12 cellular contexts compared by ENCODE assay signal in genomic region chr15:37111427-37111717, GRCh38. TPM values are rescaled to one million over a fixed set of nuclear protein-coding genes. Genes with fewer than 3 reads are reported as not detected.
DNase-seq lines count a peak whose midpoint lies in the region; ATAC-seq and TF ChIP-seq lines count a peak whose summit lies in the region.
"Had no signal": no experiment of that assay in that cellular context is flagged by ENCODE, and none has a peak within 500 bp of the region (broad histone marks: within the 10 kb centered on the region; RNA-seq: fewer than 3 reads in every experiment).

No MANE protein-coding gene starts in this region.

- H3K4me3 ChIP-seq in breast epithelium: peak overlapping the region; percentile 41 to 49 (median 42)
- peak overlapping the region; percentile 60 to 80 for H3K4me3 ChIP-seq in duodenal mucosa (ENCODE audit: low read depth in 1 of 2, low read length in 2 of 2)
- peak overlapping the region; percentile 44 for H3K4me3 ChIP-seq in urinary bladder (ENCODE audit: low read depth, low read length)

- TF ChIP-seq POLR2A in breast epithelium (IDR thresholded peaks at IDR 0.05): no peak

- H3K36me3 ChIP-seq in breast epithelium (no peaks in the 10 kb centered on the region), duodenal mucosa (ENCODE audit: control insufficient read depth in 1 of 2, insufficient read depth in 2 of 2, low read length in 2 of 2) (no peaks in the 10 kb centered on the region), urinary bladder (ENCODE audit: insufficient read depth) (no peaks in the 10 kb centered on the region)
- H3K36me3 ChIP-seq: lower lobe of right lung had no signal

- H3K9ac ChIP-seq in duodenal mucosa (ENCODE audit: low read depth in 1 of 2, low read length in 2 of 2): peak overlapping the region in 1 of 2 donors; percentile 51

- H3K27ac Mint-ChIP-seq in MCF 10A (ENCODE audit: low read depth, unreplicated experiment): no peak overlapping the region
- peak overlapping the region in 1 of 6 donors; percentile 75 for H3K27ac Mint-ChIP-seq in naive B cell
- no peak overlapping the region for H3K27ac Mint-ChIP-seq in activated CD8-positive, alpha-beta T cell treated with anti-CD3 and anti-CD28 coated beads for 36 hours

- H3K9me3 ChIP-seq in breast epithelium: no peaks in the 10 kb centered on the region
- H3K9me3 ChIP-seq in duodenal mucosa (ENCODE audit: control insufficient read depth in 1 of 2, low read length in 2 of 2): no peaks in the 10 kb centered on the region
- H3K9me3 ChIP-seq: lower lobe of right lung had no signal

- no peaks in the 10 kb centered on the region for H3K9me3 Mint-ChIP-seq in MCF 10A (ENCODE audit: unreplicated experiment)
- H3K9me3 Mint-ChIP-seq in naive B cell: peaks cover 0 to 46% (median 12%) of the 10 kb centered on the region in 7 donors
- H3K9me3 Mint-ChIP-seq in activated CD8-positive, alpha-beta T cell treated with anti-CD3 and anti-CD28 coated beads for 36 hours: no peaks in the 10 kb centered on the region

- intact Hi-C loops in breast epithelium (cut with DNase I; ENCODE audit: low total_unique reads) (loop anchor here (5.0 kb wide), 1 partner anchor 104 kb away; no protein-coding TSS in a partner anchor), MCF 10A (cut with micrococcal nuclease) (no loop called here)
- intact Hi-C loops in activated CD8-positive, alpha-beta T cell treated with anti-CD3 and anti-CD28 coated beads for 36 hours (cut with micrococcal nuclease): no loop called here

- H3K4me1 ChIP-seq in breast epithelium (no peaks in the 10 kb centered on the region), duodenal mucosa (ENCODE audit: control insufficient read depth in 1 of 2, insufficient read depth in 2 of 2, low read length in 2 of 2) (peaks cover 3 to 16% of the 10 kb centered on the region in 2 donors), urinary bladder (ENCODE audit: insufficient read depth) (peaks cover 3% of the 10 kb centered on the region)

- peaks cover 0 to 8% of the 10 kb centered on the region in 2 donors for H3K27me3 ChIP-seq in breast epithelium
- peaks cover 10 to 23% of the 10 kb centered on the region in 2 donors for H3K27me3 ChIP-seq in duodenal mucosa (ENCODE audit: control insufficient read depth in 1 of 2, insufficient read depth in 2 of 2, low read length in 2 of 2)

- H3K36me3 Mint-ChIP-seq in MCF 10A (ENCODE audit: insufficient read depth, unreplicated experiment) (no peaks in the 10 kb centered on the region), naive B cell (peaks cover 0 to 20% of the 10 kb centered on the region in 2 donors)
- peaks cover 4% of the 10 kb centered on the region for H3K36me3 Mint-ChIP-seq in activated CD8-positive, alpha-beta T cell treated with anti-CD3 and anti-CD28 coated beads for 36 hours (ENCODE audit: low read depth)

- DNase-seq in breast epithelium (ENCODE audit: low spot score in 2 of 2) (no peak), MCF 10A (ENCODE audit: unreplicated experiment) (no peak), naive B cell (no peak)
- DNase-seq in activated CD8-positive, alpha-beta T cell treated with anti-CD3 and anti-CD28 coated beads for 36 hours: no peak
- no peak for DNase-seq in central memory CD4-positive, alpha-beta T cell
- DNase-seq: DMS79, lower lobe of right lung, NCI-H524 treated with DMSO at 0.1 percent for 48 hours, SHP77 treated with DMSO at 0.1 percent for 48 hours had no signal

- ATAC-seq in naive B cell (ENCODE audit: low read depth in 2 of 2) (no peak), GM21447 (IDR thresholded peaks at IDR 0.05; ENCODE audit: unreplicated experiment) (no peak)
- ATAC-seq in activated CD8-positive, alpha-beta T cell treated with anti-CD3 and anti-CD28 coated beads for 36 hours: no peak

- WGBS in urinary bladder: 39% methylated on average over 3 of the region's 3 CpGs

- H3K27ac ChIP-seq in breast epithelium (peak overlapping the region; percentile 66 to 79), duodenal mucosa (ENCODE audit: low read depth, low read length) (no peak overlapping the region), urinary bladder (ENCODE audit: low read depth) (no peak overlapping the region)
- H3K27ac ChIP-seq: lower lobe of right lung had no signal

- TF ChIP-seq CTCF in breast epithelium (IDR thresholded peaks at IDR 0.05): no peak
- TF ChIP-seq CTCF in MCF 10A (IDR thresholded peaks at IDR 0.05; ENCODE audit: unreplicated experiment): no peak
- TF ChIP-seq CTCF in activated CD8-positive, alpha-beta T cell treated with anti-CD3 and anti-CD28 coated beads for 36 hours (IDR thresholded peaks at IDR 0.05): no peak

- H3K4me3 Mint-ChIP-seq in MCF 10A (ENCODE audit: unreplicated experiment): no peak overlapping the region
- peak overlapping the region in 6 of 8 donors; percentile 9 to 85 (median 38) for H3K4me3 Mint-ChIP-seq in naive B cell
- H3K4me3 Mint-ChIP-seq in activated CD8-positive, alpha-beta T cell treated with anti-CD3 and anti-CD28 coated beads for 36 hours: no peak overlapping the region

- H3K4me1 Mint-ChIP-seq in MCF 10A (ENCODE audit: insufficient read depth, unreplicated experiment): no peaks in the 10 kb centered on the region
- peaks cover 15 to 26% (median 15%) of the 10 kb centered on the region in 3 donors for H3K4me1 Mint-ChIP-seq in naive B cell
- H3K4me1 Mint-ChIP-seq in activated CD8-positive, alpha-beta T cell treated with anti-CD3 and anti-CD28 coated beads for 36 hours (ENCODE audit: low read depth): peaks cover 11% of the 10 kb centered on the region

- H3K27me3 Mint-ChIP-seq in MCF 10A (ENCODE audit: insufficient read depth, unreplicated experiment) (no peaks in the 10 kb centered on the region), naive B cell (peaks cover 76 to 83% (median 77%) of the 10 kb centered on the region in 3 donors)
- peaks cover 70% of the 10 kb centered on the region for H3K27me3 Mint-ChIP-seq in activated CD8-positive, alpha-beta T cell treated with anti-CD3 and anti-CD28 coated beads for 36 hours

- POLR2A ChIA-PET in MCF 10A (lab: Yijun Ruan, JAX): no interaction called here
- POLR2A ChIA-PET in activated CD8-positive, alpha-beta T cell treated with anti-CD3 and anti-CD28 coated beads for 36 hours (lab: Charles Lee): interaction anchor here (0.6 kb wide), 1 partner anchor 582 kb away, joined by 3 read pairs; no protein-coding TSS in a partner anchor

- BruUV-seq in MCF 10A (replicated peaks; lab: Mats Ljungman, UMichigan): no TSS peak

- CTCF ChIA-PET in MCF 10A (lab: Yijun Ruan, JAX): interaction anchor here (0.5 to 0.9 kb wide), 5 partner anchors 19 to 1593 kb away, joined by 3 read pairs; no protein-coding TSS in a partner anchor
- CTCF ChIA-PET in activated CD8-positive, alpha-beta T cell treated with anti-CD3 and anti-CD28 coated beads for 36 hours (lab: Charles Lee): no interaction called here

RNA-seq across cellular contexts. Expression of gene MEIS2, which starts 11.0 kb away (rescaled TPM):
- total RNA-seq in breast epithelium (10 to 100 TPM; 18.2 to 55.8 (median 28.5) TPM), MCF 10A (2022) (6.9 and 10.3 TPM in 2 replicates), urinary bladder (163 TPM)
- polyA plus RNA-seq in naive B cell (ENCODE audit: low read depth in 6 of 6) (not detected), urinary bladder (79.8 TPM)
- under 1 TPM in 1 of 2 experiments, not detected in 1; 0.14 TPM for total RNA-seq in activated CD8-positive, alpha-beta T cell treated with anti-CD3 and anti-CD28 coated beads for 36 hours

Comparison
In these comparisons a context has a peak if more than half of its experiments do, and no peak if none do; other contexts are left out.
1. H3K27ac ChIP-seq: peak in breast epithelium (2 of 2); none in duodenal mucosa (single experiment) and urinary bladder (single experiment).
2. H3K4me3 Mint-ChIP-seq: peak in naive B cell (6 of 8); none in MCF 10A (single experiment) and activated CD8-positive, alpha-beta T cell treated with anti-CD3 and anti-CD28 coated beads for 36 hours (single experiment).
3. Peak in every context shown above with its lines, with median percentiles within 50 percentile points of each other: H3K4me3 ChIP-seq.